8 cellular contexts compared by ENCODE assay signal in genomic region chr18:13375302-13376255, GRCh38.
DNase-seq lines count a peak whose midpoint lies in the region; ATAC-seq and TF ChIP-seq lines count a peak whose summit lies in the region.

No MANE protein-coding gene starts in this region.

- DNase-seq in ELF-1 (ENCODE audit: low read depth, low spot score) (peak; percentile 45), GM23338 (ENCODE audit: low spot score) (no peak), NB4 (ENCODE audit: low read depth) (peak; percentile 24), fibroblast of the aortic adventitia (ENCODE audit: low read depth) (peak; percentile 86), retinal pigment epithelial cell (ENCODE audit: low read depth) (peak; percentile 63), uterus (peak; percentile 81 to 82)
- peak; percentile 87 to 91 for DNase-seq in activated T-cell treated with anti-CD3 and anti-CD28 coated beads, Interleukin-2, amount 50 U/mL, for 72 hours

- H3K27ac Mint-ChIP-seq in GM23338 = peak overlapping the region; percentile 28; the same call in 1 of the 2 replicates
- peak overlapping the region; percentile 78 for H3K27ac Mint-ChIP-seq in activated T-cell treated with anti-CD3 and anti-CD28 coated beads, Interleukin-2, amount 50 U/mL, for 72 hours

- no peaks in the 10 kb centered on the region for H3F3A ChIP-seq in GM23338 (replicated peaks; ENCODE audit: low read depth)

- no peaks in the 10 kb centered on the region for H3K79me2 ChIP-seq in GM23338 (replicated peaks; ENCODE audit: insufficient read depth)

- H3K27me3 ChIP-seq in GM23338 (ENCODE audit: insufficient read depth) = no peaks in the 10 kb centered on the region
- no peaks in the 10 kb centered on the region for H3K27me3 ChIP-seq in uterus

- no peaks in the 10 kb centered on the region for H3K36me3 Mint-ChIP-seq in GM23338 (ENCODE audit: low read depth)
- no peaks in the 10 kb centered on the region for H3K36me3 Mint-ChIP-seq in activated T-cell treated with anti-CD3 and anti-CD28 coated beads, Interleukin-2, amount 50 U/mL, for 72 hours (ENCODE audit: insufficient read depth in 2 of 2)

- no peak overlapping the region for H3K4me3 ChIP-seq in GM23338
- H3K4me3 ChIP-seq in NB4 (ENCODE audit: low read depth, low read length) = no peak overlapping the region
- no peak overlapping the region for H3K4me3 ChIP-seq in fibroblast of the aortic adventitia (ENCODE audit: low read depth, low read length)
- no peak overlapping the region for H3K4me3 ChIP-seq in retinal pigment epithelial cell (ENCODE audit: low read length)
- H3K4me3 ChIP-seq in uterus = no peak overlapping the region

- no peaks in the 10 kb centered on the region for H3K4me1 ChIP-seq in GM23338 (ENCODE audit: insufficient read depth)
- H3K4me1 ChIP-seq in uterus = no peaks in the 10 kb centered on the region

- no peaks in the 10 kb centered on the region for H3K9me2 ChIP-seq in GM23338 (ENCODE audit: insufficient read depth)

- no peaks in the 10 kb centered on the region for H3K9me3 Mint-ChIP-seq in GM23338
- H3K9me3 Mint-ChIP-seq in activated T-cell treated with anti-CD3 and anti-CD28 coated beads, Interleukin-2, amount 50 U/mL, for 72 hours = no peaks in the 10 kb centered on the region

- no peak overlapping the region for H3K4me2 ChIP-seq in GM23338

- H3K27me3 Mint-ChIP-seq in GM23338 (ENCODE audit: insufficient read depth, low read depth, poor library complexity) = peaks cover 7% of the 10 kb centered on the region
- H3K27me3 Mint-ChIP-seq in activated T-cell treated with anti-CD3 and anti-CD28 coated beads, Interleukin-2, amount 50 U/mL, for 72 hours (ENCODE audit: low read depth) = no peaks in the 10 kb centered on the region

- no peak overlapping the region for H2AFZ ChIP-seq in GM23338

- ATAC-seq in GM23338 (peak; percentile 45), GM19455 (IDR thresholded peaks at IDR 0.05; ENCODE audit: unreplicated experiment) (no peak)
- peak; percentile 82 to 84 for ATAC-seq in activated T-cell treated with anti-CD3 and anti-CD28 coated beads, Interleukin-2, amount 50 U/mL, for 72 hours (replicated peaks in 1 of 2)

- TF ChIP-seq POLR2A in NB4 (IDR thresholded peaks at IDR 0.05; ENCODE audit: extremely low read depth, insufficient read length) = no peak
- no peak for TF ChIP-seq POLR2A in uterus (IDR thresholded peaks at IDR 0.05)

- TF ChIP-seq CTCF in GM23338 (conservative IDR thresholded peaks at IDR 0.05; ENCODE audit: low read depth in 2 of 2) (no peak), NB4 (IDR thresholded peaks at IDR 0.05; ENCODE audit: low read depth, low read length) (no peak), fibroblast of the aortic adventitia (IDR thresholded peaks at IDR 0.05; ENCODE audit: insufficient read depth, low read length) (peak; percentile 10), retinal pigment epithelial cell (conservative IDR thresholded peaks at IDR 0.05; ENCODE audit: low read depth, low read length) (peak; percentile 1), uterus (IDR thresholded peaks at IDR 0.05) (no peak)

- intact Hi-C loops in uterus (cut with DNase I; ENCODE audit: low total_unique reads) = no loop called here

- no peak overlapping the region for H3K27ac ChIP-seq in GM23338 (ENCODE audit: low read depth)
- H3K27ac ChIP-seq in uterus = peak overlapping the region; percentile 65 to 71

- H3K4me1 Mint-ChIP-seq in GM23338 = peaks cover 6% of the 10 kb centered on the region; the same call in 1 of the 3 replicates
- peaks cover 81% of the 10 kb centered on the region for H3K4me1 Mint-ChIP-seq in activated T-cell treated with anti-CD3 and anti-CD28 coated beads, Interleukin-2, amount 50 U/mL, for 72 hours (ENCODE audit: low read depth)

- H3K36me3 ChIP-seq in GM23338 (ENCODE audit: insufficient read depth) = no peaks in the 10 kb centered on the region
- no peaks in the 10 kb centered on the region for H3K36me3 ChIP-seq in uterus

- no peak overlapping the region for H3K4me3 Mint-ChIP-seq in GM23338
- peak overlapping the region; percentile 69 to 83 for H3K4me3 Mint-ChIP-seq in activated T-cell treated with anti-CD3 and anti-CD28 coated beads, Interleukin-2, amount 50 U/mL, for 72 hours

- no peaks in the 10 kb centered on the region for H4K20me1 ChIP-seq in GM23338 (replicated peaks; ENCODE audit: insufficient read depth)

- no peaks in the 10 kb centered on the region for H3K9me3 ChIP-seq in uterus

TF ChIP-seq in GM23338, 12 proteins besides CTCF, POLR2A, EP300 and RAD21 (continues in another document):
- no peak for TF ChIP-seq JUNB (IDR thresholded peaks at IDR 0.05; ENCODE audit: unreplicated experiment)
- TF ChIP-seq ETS1 (IDR thresholded peaks at IDR 0.05) = no peak
- no peak for TF ChIP-seq NANOG (IDR thresholded peaks at IDR 0.05; ENCODE audit: borderline replicate concordance)
- TF ChIP-seq POLR2AphosphoS5 (IDR thresholded peaks at IDR 0.05; ENCODE audit: low read depth) = no peak
- TF ChIP-seq CREB1 (CRISPR knock-in tag; IDR thresholded peaks at IDR 0.05; ENCODE audit: low read depth) = no peak
- TF ChIP-seq STAT1 (IDR thresholded peaks at IDR 0.05; ENCODE audit: unreplicated experiment) = no peak
- no peak for TF ChIP-seq ZNF114 (CRISPR knock-in tag; IDR thresholded peaks at IDR 0.05)
- no peak for TF ChIP-seq ZNF462 (CRISPR knock-in tag; IDR thresholded peaks at IDR 0.05)
- no peak for TF ChIP-seq ZNF331 (CRISPR knock-in tag; IDR thresholded peaks at IDR 0.05; ENCODE audit: low read depth)

Comparison
In these comparisons a context has a peak if more than half of its experiments do, and no peak if none do; other contexts are left out.
1. CTCF ChIP-seq: peak in fibroblast of the aortic adventitia (single experiment) and retinal pigment epithelial cell (single experiment); none in GM23338 (0 of 2), NB4 (single experiment) and uterus (0 of 4).